9 cellular contexts compared by ENCODE assay signal in genomic region chr9:100602302-100602930, GRCh38. TPM values are rescaled to one million over a fixed set of nuclear protein-coding genes. Genes with fewer than 3 reads are reported as not detected.
DNase-seq lines count a peak whose midpoint lies in the region; ATAC-seq and TF ChIP-seq lines count a peak whose summit lies in the region.
"Had no signal": no experiment of that assay in that cellular context is flagged by ENCODE, and none has a peak within 500 bp of the region (broad histone marks: within the 10 kb centered on the region; RNA-seq: fewer than 3 reads in every experiment).

No MANE protein-coding gene starts in this region.

- no peak for TF ChIP-seq EP300 in ovary (IDR thresholded peaks at IDR 0.05)

- DNase-seq in G401 (ENCODE audit: low spot score) (peak; percentile 68), NCI-H1105 treated with DMSO at 0.1 percent for 48 hours (lab: John Stamatoyannopoulos, UW) (peak; percentile 72), SJCRH30 (peak; percentile 32 to 80), foreskin melanocyte (peak; percentile 42), gastrocnemius medialis (no peak), HuH-7.5 (ENCODE audit: low spot score) (no peak), ovary (no peak)
- DNase-seq: activated B cell treated with CpG ODN at 0.5 μM for 24 hours had no signal

- H3K4me1 ChIP-seq in SJCRH30 (peaks cover 14% of the 10 kb centered on the region), gastrocnemius medialis (peaks cover 8 to 12% of the 10 kb centered on the region in 2 donors), ovary (ENCODE audit: insufficient read depth) (peaks cover 3% of the 10 kb centered on the region)

- intact Hi-C loops in gastrocnemius medialis (cut with DNase I; ENCODE audit: low total_unique reads) (loop anchor here (1.0 kb wide), 1 partner anchor 709 kb away; no protein-coding TSS in a partner anchor), ovary (cut with DNase I) (no loop called here)

- 43 to 51% (median 47%) methylated on average over 3 of the region's 3 CpGs for WGBS in ovary, 3 donors

- H3K4me3 ChIP-seq in SJCRH30 (no peak overlapping the region), gastrocnemius medialis (no peak overlapping the region), ovary (no peak overlapping the region)

- TF ChIP-seq POLR2A in gastrocnemius medialis (IDR thresholded peaks at IDR 0.05) = no peak
- no peak for TF ChIP-seq POLR2A in ovary (IDR thresholded peaks at IDR 0.05)

- in situ Hi-C loops in G401 (cut with HindIII; ENCODE audit: low sequenced_read_pairs) (no loop called here), gastrocnemius medialis (cut with MboI; ENCODE audit: low sequenced_read_pairs in 4 of 4) (loop anchor here (5.0 to 25.0 kb wide), 3 partner anchors 702 to 710 kb away; no protein-coding TSS in a partner anchor)

- H3K9me3 ChIP-seq in SJCRH30 (replicated peaks) = no peaks in the 10 kb centered on the region
- no peaks in the 10 kb centered on the region for H3K9me3 ChIP-seq in gastrocnemius medialis
- H3K9me3 ChIP-seq in ovary = no peaks in the 10 kb centered on the region

- TF ChIP-seq CTCF in gastrocnemius medialis (IDR thresholded peaks at IDR 0.05 in 4 of 5, conservative IDR thresholded peaks at IDR 0.05 in 1 of 5) (peak; percentile 18 to 63 (median 44)), ovary (IDR thresholded peaks at IDR 0.05) (no peak)

- ATAC-seq in gastrocnemius medialis (peak; percentile 52 to 55), HG03565 (IDR thresholded peaks at IDR 0.05; ENCODE audit: unreplicated experiment) (no peak)

- H3K36me3 ChIP-seq in SJCRH30 (no peaks in the 10 kb centered on the region), gastrocnemius medialis (no peaks in the 10 kb centered on the region), ovary (no peaks in the 10 kb centered on the region)

- H3K27me3 ChIP-seq in SJCRH30 (no peaks in the 10 kb centered on the region), gastrocnemius medialis (no peaks in the 10 kb centered on the region), ovary (no peaks in the 10 kb centered on the region)

- H3K27ac ChIP-seq in SJCRH30 (no peak overlapping the region), gastrocnemius medialis (no peak overlapping the region), ovary (no peak overlapping the region)

RNA-seq across cellular contexts. Expression of gene CAVIN4, which starts 24.5 kb away (rescaled TPM):
- 0.49 and 0.68 TPM in 2 replicates for total RNA-seq in G401 (2014; rRNA removed; shearing (Covaris generic))
- 5.4 and 7.1 TPM in 2 replicates for total RNA-seq in SJCRH30 (2014; rRNA removed; shearing (Covaris generic))
- total RNA-seq in gastrocnemius medialis = 100 to 1,000 TPM in 1 of 4 donors, 10 to 100 TPM in 3; 14.5 to 163 (median 28.9) TPM
- total RNA-seq in ovary = under 1 TPM in 6 of 7 donors, not detected in 1; 0.20 to 0.46 (median 0.24) TPM
- polyA plus RNA-seq in ovary = under 1 TPM; 0.13 to 0.30 TPM

Comparison
In these comparisons a context has a peak if more than half of its experiments do, and no peak if none do; other contexts are left out.
1. DNase-seq: peak in G401 (single experiment), NCI-H1105 treated with DMSO at 0.1 percent for 48 hours (single experiment), SJCRH30 (2 of 2) and foreskin melanocyte (single experiment); none in gastrocnemius medialis (0 of 2), HuH-7.5 (single experiment) and ovary (0 of 5).
2. CTCF ChIP-seq: peak in gastrocnemius medialis (5 of 5); none in ovary (0 of 3).